ENCODE assay signal across 23 cellular contexts in genomic region chr13:113169277-113170272, GRCh38. TPM values are rescaled to one million over a fixed set of nuclear protein-coding genes. Genes with fewer than 3 reads are reported as not detected.
DNase-seq lines count a peak whose midpoint lies in the region; ATAC-seq, FAIRE-seq and TF ChIP-seq lines count a peak whose summit lies in the region.
"Had no signal": no experiment of that assay in that cellular context is flagged by ENCODE, and none has a peak within 500 bp of the region (broad histone marks: within the 10 kb centered on the region; RNA-seq: fewer than 3 reads in every experiment).

No MANE protein-coding gene starts in this region.

- peaks cover 15% of the 10 kb centered on the region for H3K4me1 ChIP-seq in CD4-positive, alpha-beta memory T cell (ENCODE audit: insufficient read depth, low read length)
- H3K4me1 ChIP-seq in A673 (ENCODE audit: insufficient read depth, low read length, poor library complexity, severe bottlenecking): no peaks in the 10 kb centered on the region
- H3K4me1 ChIP-seq: ascending aorta, parathyroid adenoma had no signal

- H3K36me3 ChIP-seq in CD4-positive, alpha-beta memory T cell (ENCODE audit: insufficient read depth, low read length): no peaks in the 10 kb centered on the region
- H3K36me3 ChIP-seq in A673 (ENCODE audit: insufficient read depth, low read length, poor library complexity, severe bottlenecking): peaks cover 10% of the 10 kb centered on the region

- H3K27ac Mint-ChIP-seq in CD4-positive, alpha-beta memory T cell: peak overlapping the region in 4 of 7 donors; percentile 5 to 66 (median 24)
- H3K27ac Mint-ChIP-seq in activated T-helper 17 cell treated with anti-CD3 and anti-CD28 coated beads, Interleukin-2, amount 50 U/mL, for 72 hours: no peak overlapping the region
- H3K27ac Mint-ChIP-seq: activated naive CD4-positive, alpha-beta T cell treated with anti-CD3 and anti-CD28 coated beads for 36 hours had no signal

- peaks cover 34 to 36% of the 10 kb centered on the region in 2 donors for H3K36me3 Mint-ChIP-seq in CD4-positive, alpha-beta memory T cell
- peaks cover 70% of the 10 kb centered on the region for H3K36me3 Mint-ChIP-seq in activated T-helper 17 cell treated with anti-CD3 and anti-CD28 coated beads, Interleukin-2, amount 50 U/mL, for 72 hours (ENCODE audit: low read depth)

- TF ChIP-seq CTCF in A673 (conservative IDR thresholded peaks at IDR 0.05; ENCODE audit: low read depth, low read length): no peak

- POLR2A ChIA-PET in CD4-positive, alpha-beta memory T cell (lab: Charles Lee; ENCODE audit: partially characterized antibody): interaction anchor here (1.0 to 1.7 kb wide), 3 partner anchors 9 to 40 kb away, joined by 3 to 5 read pairs (median 4); partner anchors contain the start of genes CUL4A and PCID2
- POLR2A ChIA-PET in A673 (lab: Charles Lee; ENCODE audit: low non-redundant PET): no interaction called here

- CTCF ChIA-PET in CD4-positive, alpha-beta memory T cell (lab: Charles Lee; ENCODE audit: partially characterized antibody): no interaction called here
- CTCF ChIA-PET in A673 (lab: Charles Lee): no interaction called here

- intact Hi-C loops in CD4-positive, alpha-beta memory T cell (cut with micrococcal nuclease): loop anchor here (5.0 kb wide), 1 partner anchor 38 kb away; the partner anchor contains the start of genes CUL4A and PCID2
- intact Hi-C loops in left colon (cut with DNase I, micrococcal nuclease) (no loop called here), A673 (cut with micrococcal nuclease; ENCODE audit: unreplicated experiment) (no loop called here)

- peaks cover 14 to 32% (median 15%) of the 10 kb centered on the region in 4 donors for H3K4me1 Mint-ChIP-seq in CD4-positive, alpha-beta memory T cell
- peaks cover 19% of the 10 kb centered on the region for H3K4me1 Mint-ChIP-seq in activated T-helper 17 cell treated with anti-CD3 and anti-CD28 coated beads, Interleukin-2, amount 50 U/mL, for 72 hours

- BruUV-seq in A673 (replicated peaks; lab: Mats Ljungman, UMichigan): no TSS peak

- no peaks in the 10 kb centered on the region for H3K27me3 Mint-ChIP-seq in CD4-positive, alpha-beta memory T cell
- H3K27me3 Mint-ChIP-seq in activated T-helper 17 cell treated with anti-CD3 and anti-CD28 coated beads, Interleukin-2, amount 50 U/mL, for 72 hours: no peaks in the 10 kb centered on the region

- H3K9me3 Mint-ChIP-seq in CD4-positive, alpha-beta memory T cell: peaks cover 0 to 13% (median 3%) of the 10 kb centered on the region in 8 donors
- H3K9me3 Mint-ChIP-seq in activated T-helper 17 cell treated with anti-CD3 and anti-CD28 coated beads, Interleukin-2, amount 50 U/mL, for 72 hours: peaks cover 4% of the 10 kb centered on the region

- H3K4me3 ChIP-seq in CD4-positive, alpha-beta memory T cell (ENCODE audit: low read length in 2 of 2): no peak overlapping the region
- H3K4me3 ChIP-seq in A673 (ENCODE audit: low read depth, low read length, poor library complexity, severe bottlenecking): no peak overlapping the region
- H3K4me3 ChIP-seq: ascending aorta, skin epidermis had no signal

- no peak overlapping the region for H3K4me3 Mint-ChIP-seq in CD4-positive, alpha-beta memory T cell
- no peak overlapping the region for H3K4me3 Mint-ChIP-seq in activated T-helper 17 cell treated with anti-CD3 and anti-CD28 coated beads, Interleukin-2, amount 50 U/mL, for 72 hours
- H3K4me3 Mint-ChIP-seq: activated naive CD4-positive, alpha-beta T cell treated with anti-CD3 and anti-CD28 coated beads for 36 hours had no signal

- H3K9me3 ChIP-seq in CD4-positive, alpha-beta memory T cell (ENCODE audit: control insufficient read depth in 1 of 2, low read length in 2 of 2): no peaks in the 10 kb centered on the region
- H3K9me3 ChIP-seq in A673 (ENCODE audit: low read depth, low read length, poor library complexity, severe bottlenecking): no peaks in the 10 kb centered on the region
- H3K9me3 ChIP-seq: ascending aorta had no signal

- peak; percentile 68 for ATAC-seq in activated T-helper 17 cell treated with anti-CD3 and anti-CD28 coated beads, Interleukin-2, amount 50 U/mL, for 72 hours (replicated peaks)
- peak; percentile 61 for ATAC-seq in left colon
- no peak for ATAC-seq in GM19395 (IDR thresholded peaks at IDR 0.05; ENCODE audit: unreplicated experiment)
- ATAC-seq in GM18909 (IDR thresholded peaks at IDR 0.05; ENCODE audit: poor library complexity, unreplicated experiment): no peak

- FAIRE-seq in HTR-8/SVneo (lab: Jason Lieb, UNC): peak; percentile 28

- H3K27ac ChIP-seq in CD4-positive, alpha-beta memory T cell (ENCODE audit: low read depth, low read length): no peak overlapping the region
- no peak overlapping the region for H3K27ac ChIP-seq in A673 (ENCODE audit: low read depth, low read length, poor library complexity, severe bottlenecking)
- H3K27ac ChIP-seq: ascending aorta, parathyroid adenoma, skin epidermis had no signal

- no peaks in the 10 kb centered on the region for H3K27me3 ChIP-seq in CD4-positive, alpha-beta memory T cell (ENCODE audit: insufficient read depth, low read length)
- H3K27me3 ChIP-seq in A673 (replicated peaks; ENCODE audit: insufficient read depth, low read depth, low read length, poor library complexity): no peaks in the 10 kb centered on the region
- H3K27me3 ChIP-seq: ascending aorta had no signal

- DNase-seq in CD4-positive, alpha-beta memory T cell: no peak
- DNase-seq in HTR-8/SVneo (ENCODE audit: insufficient read length, low spot score): no peak
- no peak for DNase-seq in left colon
- DNase-seq in DMS114 treated with DMSO at 0.1 percent for 48 hours (lab: John Stamatoyannopoulos, UW; ENCODE audit: unreplicated experiment): no peak
- no peak for DNase-seq in A673 (ENCODE audit: low spot score)
- DNase-seq: activated naive CD4-positive, alpha-beta T cell treated with anti-CD3 and anti-CD28 coated beads for 36 hours; COR-L47; KBM-7; NCI-H1092; NCI-H2171 treated with DMSO at 0.1 percent for 48 hours; SIG-M5; stimulated activated CD4-positive, alpha-beta T cell treated with anti-CD3 and anti-CD28 coated beads, Interleukin-4, amount 100 ng/mL, for 1 hour had no signal

RNA-seq across cellular contexts. Expression of gene PROZ, which starts 11.1 kb away (rescaled TPM):
- not detected for total RNA-seq in CD4-positive, alpha-beta memory T cell
- under 1 TPM in 1 of 2 donors, not detected in 1; 0.32 TPM for polyA plus RNA-seq in CD4-positive, alpha-beta memory T cell
- total RNA-seq in activated T-helper 17 cell treated with anti-CD3 and anti-CD28 coated beads, Interleukin-2, amount 50 U/mL, for 72 hours: 1 to 10 TPM in 1 of 2 donors, under 1 TPM in 1; 0.39 to 4.3 TPM
- total RNA-seq in left colon (not detected), A673 (2021) (not detected in 2 replicates)
- total RNA-seq: activated naive CD4-positive, alpha-beta T cell treated with anti-CD3 and anti-CD28 coated beads for 36 hours; ascending aorta; cerebellum; G401; lower leg skin; myocyte had no signal

RNA-seq across cellular contexts. Expression of gene PCID2, which starts 38.9 kb away (rescaled TPM):
- 10 to 100 TPM; 78.2 to 79.8 TPM for total RNA-seq in CD4-positive, alpha-beta memory T cell
- polyA plus RNA-seq in CD4-positive, alpha-beta memory T cell: 100 to 1,000 TPM in 1 of 2 donors, 10 to 100 TPM in 1; 84.8 to 100 TPM
- total RNA-seq in activated T-helper 17 cell treated with anti-CD3 and anti-CD28 coated beads, Interleukin-2, amount 50 U/mL, for 72 hours: 100 to 1,000 TPM in 1 of 2 donors, 10 to 100 TPM in 1; 56.5 to 135 TPM
- total RNA-seq in left colon: 10 to 100 TPM; 23.3 to 26.3 TPM
- 67.5 and 70.7 TPM in 2 replicates for total RNA-seq in A673 (2021)

RNA-seq across cellular contexts. Expression of gene CUL4A, which starts 39.8 kb away (rescaled TPM):
- total RNA-seq in CD4-positive, alpha-beta memory T cell: 10 to 100 TPM; 75.5 to 80.0 TPM
- 10 to 100 TPM; 59.8 to 72.8 TPM for polyA plus RNA-seq in CD4-positive, alpha-beta memory T cell
- total RNA-seq in activated T-helper 17 cell treated with anti-CD3 and anti-CD28 coated beads, Interleukin-2, amount 50 U/mL, for 72 hours: 100 to 1,000 TPM in 1 of 2 donors, 10 to 100 TPM in 1; 98.9 to 100 TPM
- 10 to 100 TPM; 53.2 to 63.0 TPM for total RNA-seq in left colon
- total RNA-seq in A673 (2021): 78.8 and 87.5 TPM in 2 replicates

RNA-seq across cellular contexts. Expression of gene F10, which starts 47.0 kb away (rescaled TPM):
- total RNA-seq in CD4-positive, alpha-beta memory T cell: not detected
- polyA plus RNA-seq in CD4-positive, alpha-beta memory T cell: not detected
- total RNA-seq in activated T-helper 17 cell treated with anti-CD3 and anti-CD28 coated beads, Interleukin-2, amount 50 U/mL, for 72 hours: 1 to 10 TPM in 1 of 2 donors, not detected in 1; 1.0 TPM
- 1 to 10 TPM; 1.6 to 4.7 TPM for total RNA-seq in left colon
- not detected in 2 replicates for total RNA-seq in A673 (2021)
- total RNA-seq: activated naive CD4-positive, alpha-beta T cell treated with anti-CD3 and anti-CD28 coated beads for 36 hours; G401; T-helper 2 cell treated with Interferon-gamma antibody and Interleukin-4, amounts not matched to agents 100 ng/mL and 5 ng/mL, for 36 hours had no signal

Comparison
In these comparisons a context has a peak if more than half of its experiments do, and no peak if none do; other contexts are left out.
1. ATAC-seq: peak in activated T-helper 17 cell treated with anti-CD3 and anti-CD28 coated beads, Interleukin-2, amount 50 U/mL, for 72 hours (single experiment) and left colon (single experiment); none in GM19395 (single experiment) and GM18909 (single experiment).